8 cellular contexts compared by ENCODE assay signal in genomic region chr2:12717191-12717987, GRCh38. TPM values are rescaled to one million over a fixed set of nuclear protein-coding genes. Genes with fewer than 3 reads are reported as not detected.
DNase-seq lines count a peak whose midpoint lies in the region; ATAC-seq and TF ChIP-seq lines count a peak whose summit lies in the region.

No MANE protein-coding gene starts in this region.

- peak overlapping the region; percentile 95 for H3K4me3 Mint-ChIP-seq in stimulated activated memory B cell treated with anti-CD40 and anti-IgM and Interleukin-4, amounts not matched to agents 10 μg/mL and 1 μg/mL and 100 μg/mL, for 72 hours

- H3K4me1 ChIP-seq in HAP-1 (peaks cover 8% of the 10 kb centered on the region), ectodermal cell (ENCODE audit: control insufficient read depth, insufficient read depth, low read length) (peaks cover 22% of the 10 kb centered on the region), lung (ENCODE audit: control insufficient read depth in 2 of 2, insufficient read depth in 2 of 2, low read length in 2 of 2) (peaks cover 6 to 19% of the 10 kb centered on the region in 2 donors)

- H3K27ac Mint-ChIP-seq in stimulated activated memory B cell treated with anti-CD40 and anti-IgM and Interleukin-4, amounts not matched to agents 10 μg/mL and 1 μg/mL and 100 μg/mL, for 72 hours: peak overlapping the region; percentile 88

- WGBS in ectodermal cell, 2 experiments: 0% methylated on average over 72 of the region's 72 CpGs
- WGBS in lung, 2 donors: 0 to 1% methylated on average over 71 to 72 of the region's 72 CpGs

- no peaks in the 10 kb centered on the region for H3K36me3 ChIP-seq in HAP-1 (replicated peaks)
- no peaks in the 10 kb centered on the region for H3K36me3 ChIP-seq in ectodermal cell (ENCODE audit: control insufficient read depth, insufficient read depth, low read length)
- no peaks in the 10 kb centered on the region for H3K36me3 ChIP-seq in lung (ENCODE audit: control insufficient read depth in 2 of 2, insufficient read depth in 2 of 2, low read length in 2 of 2)

- no peaks in the 10 kb centered on the region for H3K27me3 ChIP-seq in HAP-1 (ENCODE audit: low read depth)
- H3K27me3 ChIP-seq in ectodermal cell (ENCODE audit: control insufficient read depth, insufficient read depth, low read length, poor library complexity, severe bottlenecking): no peaks in the 10 kb centered on the region
- no peaks in the 10 kb centered on the region for H3K27me3 ChIP-seq in lung (ENCODE audit: control insufficient read depth, insufficient read depth)

- DNase-seq in CD1c-positive myeloid dendritic cell (ENCODE audit: extremely low spot score): peak; percentile 59
- peak; percentile 38 to 72 for DNase-seq in HAP-1 (ENCODE audit: low spot score in 2 of 2)
- peak; percentile 58 for DNase-seq in NCI-H345 treated with DMSO at 0.1 percent for 48 hours (lab: John Stamatoyannopoulos, UW; ENCODE audit: unreplicated experiment)
- DNase-seq in activated CD4-positive, alpha-beta T cell treated with anti-CD3 and anti-CD28 coated beads, Interleukin-2, amount 50 U/mL, for 1 hour: peak; percentile 59
- peak; percentile 46 for DNase-seq in lung (ENCODE audit: low spot score)

- H3K27ac ChIP-seq in ectodermal cell (ENCODE audit: insufficient read depth, low read depth, low read length, poor library complexity, severe bottlenecking) (peak overlapping the region; percentile 87), lung (ENCODE audit: low read depth in 1 of 2, low read length in 1 of 2) (peak overlapping the region; percentile 90 to 97)

- no peaks in the 10 kb centered on the region for H3K36me3 Mint-ChIP-seq in stimulated activated memory B cell treated with anti-CD40 and anti-IgM and Interleukin-4, amounts not matched to agents 10 μg/mL and 1 μg/mL and 100 μg/mL, for 72 hours

- in situ Hi-C loops in HAP-1 (cut with MboI; ENCODE audit: low sequenced_read_pairs): no loop called here

- ATAC-seq in lung (ENCODE audit: insufficient read depth, low FRiP score): peak; percentile 14
- peak; percentile 67 for ATAC-seq in stimulated activated memory B cell treated with anti-CD40 and anti-IgM and Interleukin-4, amounts not matched to agents 10 μg/mL and 1 μg/mL and 100 μg/mL, for 72 hours
- no peak for ATAC-seq in GM19452 (IDR thresholded peaks at IDR 0.05; ENCODE audit: unreplicated experiment)

- peak overlapping the region; percentile 60 for H3K4me3 ChIP-seq in HAP-1
- H3K4me3 ChIP-seq in ectodermal cell (ENCODE audit: insufficient read depth, low read depth, low read length): peak overlapping the region; percentile 88
- peak overlapping the region; percentile 80 for H3K4me3 ChIP-seq in lung

- no peaks in the 10 kb centered on the region for H3K27me3 Mint-ChIP-seq in stimulated activated memory B cell treated with anti-CD40 and anti-IgM and Interleukin-4, amounts not matched to agents 10 μg/mL and 1 μg/mL and 100 μg/mL, for 72 hours

- H3K9me3 ChIP-seq in HAP-1: no peaks in the 10 kb centered on the region
- no peaks in the 10 kb centered on the region for H3K9me3 ChIP-seq in ectodermal cell (ENCODE audit: control insufficient read depth, low read length)
- H3K9me3 ChIP-seq in lung (ENCODE audit: control insufficient read depth in 2 of 2, insufficient read depth in 1 of 2, low read length in 1 of 2): no peaks in the 10 kb centered on the region

- no peaks in the 10 kb centered on the region for H3K9me3 Mint-ChIP-seq in stimulated activated memory B cell treated with anti-CD40 and anti-IgM and Interleukin-4, amounts not matched to agents 10 μg/mL and 1 μg/mL and 100 μg/mL, for 72 hours

- H3K4me1 Mint-ChIP-seq in stimulated activated memory B cell treated with anti-CD40 and anti-IgM and Interleukin-4, amounts not matched to agents 10 μg/mL and 1 μg/mL and 100 μg/mL, for 72 hours: peaks cover 58% of the 10 kb centered on the region

- TF ChIP-seq CTCF in lung (IDR thresholded peaks at IDR 0.05; ENCODE audit: control extremely low read depth, extremely low read depth): no peak

RNA-seq across cellular contexts. Expression of gene TRIB2, which starts 0.7 kb away (rescaled TPM):
- polyA plus RNA-seq in ectodermal cell (2013, experiment 1 of 4): 103 TPM
- polyA plus RNA-seq in ectodermal cell (2013, experiment 2 of 4): 114 TPM
- polyA plus RNA-seq in ectodermal cell (2013, experiment 3 of 4): 95.1 TPM
- 105 TPM for polyA plus RNA-seq in ectodermal cell (2013, experiment 4 of 4)
- total RNA-seq in lung: 10 to 100 TPM; 47.4 to 83.6 TPM
- polyA plus RNA-seq in lung: 10 to 100 TPM; 21.3 to 29.6 TPM
